In genomic region chr5:174157048-174157447, GRCh38 we compare ENCODE assay signal across 18 cellular contexts.
DNase-seq lines count a peak whose midpoint lies in the region; ATAC-seq and TF ChIP-seq lines count a peak whose summit lies in the region.
"Had no signal": no experiment of that assay in that cellular context is flagged by ENCODE, and none has a peak within 500 bp of the region (broad histone marks: within the 10 kb centered on the region; RNA-seq: fewer than 3 reads in every experiment).

No MANE protein-coding gene starts in this region.

- peaks cover 7% of the 10 kb centered on the region for H3K27me3 Mint-ChIP-seq in brain

- no peak overlapping the region for H2BK5ac ChIP-seq in trophoblast cell (ENCODE audit: low read depth, low read length, poor library complexity)

- no peak overlapping the region for H3K4ac ChIP-seq in trophoblast cell (ENCODE audit: low read depth, low read length)

- H3K23ac ChIP-seq in trophoblast cell (ENCODE audit: low read length) = no peak overlapping the region

- H3K9me2 ChIP-seq in MM.1S (replicated peaks; ENCODE audit: insufficient read depth, low read length) = no peaks in the 10 kb centered on the region

- peaks cover 3% of the 10 kb centered on the region in 2 experiments for H3K4me1 ChIP-seq in trophoblast cell (ENCODE audit: control insufficient read depth in 1 of 2, insufficient read depth in 2 of 2, low read length in 2 of 2)
- peaks cover 9% of the 10 kb centered on the region for H3K4me1 ChIP-seq in MM.1S (ENCODE audit: low read length)
- H3K4me1 ChIP-seq: BLaER1 had no signal

- H3K14ac ChIP-seq in trophoblast cell (ENCODE audit: low read length) = no peak overlapping the region

- H2AFZ ChIP-seq in trophoblast cell (ENCODE audit: insufficient read depth, low read length, poor library complexity) = no peak overlapping the region
- H2AFZ ChIP-seq in MM.1S (ENCODE audit: low read length) = no peak overlapping the region

- H3K79me1 ChIP-seq in trophoblast cell (ENCODE audit: low read length) = no peaks in the 10 kb centered on the region

- no peaks in the 10 kb centered on the region for H4K20me1 ChIP-seq in MM.1S (ENCODE audit: insufficient read depth, low read length)
- H4K20me1 ChIP-seq: BLaER1 had no signal

- H3K27me3 ChIP-seq in trophoblast cell (ENCODE audit: insufficient read depth, low read length) = no peaks in the 10 kb centered on the region
- H3K27me3 ChIP-seq in MM.1S (replicated peaks; ENCODE audit: insufficient read depth, low read length) = no peaks in the 10 kb centered on the region
- H3K27me3 ChIP-seq: BLaER1 had no signal

- H3K9me3 ChIP-seq in trophoblast cell (ENCODE audit: insufficient read depth, low read depth, low read length) = peaks cover 2% of the 10 kb centered on the region
- no peaks in the 10 kb centered on the region for H3K9me3 ChIP-seq in MM.1S (replicated peaks; ENCODE audit: insufficient read depth, low read length)

- peaks cover 19 to 30% (median 26%) of the 10 kb centered on the region in 5 experiments for H3K9me3 Mint-ChIP-seq in brain

- H3K4me3 ChIP-seq in trophoblast cell (ENCODE audit: low read depth, low read length) (no peak overlapping the region), MM.1S (ENCODE audit: low read length) (no peak overlapping the region)
- H3K4me3 ChIP-seq: A549, BLaER1 had no signal

- H3K27ac Mint-ChIP-seq in brain = peak overlapping the region in 3 of 5 experiments; percentile 72 to 93 (median 90)
- H3K27ac Mint-ChIP-seq: CD14-positive monocyte had no signal

- DNase-seq in NCI-H82 (lab: John Stamatoyannopoulos, UW) (peak; percentile 2), NCI-H82 treated with DMSO at 0.1 percent for 48 hours (lab: John Stamatoyannopoulos, UW; ENCODE audit: unreplicated experiment) (no peak), foreskin melanocyte (peak; percentile 33), trophoblast cell (no peak), MM.1S (no peak)
- DNase-seq: AML-193; CD4-positive, alpha-beta memory T cell; DMS153; DMS79; GDM1; HCEC 1CT had no signal

- TF ChIP-seq CTCF in brain (conservative IDR thresholded peaks at IDR 0.05) (no peak), MM.1S (IDR thresholded peaks at IDR 0.05; ENCODE audit: low read length) (no peak)

- WGBS in trophoblast cell (ENCODE audit: extremely low coverage, insufficient coverage, insufficient read length) = no CpG with 5 or more reads among the region's 5 CpGs

- H3K9ac ChIP-seq in trophoblast cell (ENCODE audit: low read length) = no peak overlapping the region
- H3K9ac ChIP-seq in MM.1S (ENCODE audit: low read length) = no peak overlapping the region
- H3K9ac ChIP-seq: BLaER1 had no signal

- H2BK12ac ChIP-seq in trophoblast cell (ENCODE audit: low read length) = no peak overlapping the region

- ATAC-seq in HG02973 (IDR thresholded peaks at IDR 0.05; ENCODE audit: unreplicated experiment) (no peak), HG03442 (IDR thresholded peaks at IDR 0.05; ENCODE audit: unreplicated experiment) (no peak)

- no peak overlapping the region for H4K8ac ChIP-seq in trophoblast cell (ENCODE audit: low read depth, low read length)

- no peak overlapping the region for H2BK120ac ChIP-seq in trophoblast cell (ENCODE audit: insufficient read depth, low read length, poor library complexity)

- peak overlapping the region; percentile 41 for H2AK5ac ChIP-seq in trophoblast cell (ENCODE audit: low read length)

- H3F3A ChIP-seq in MM.1S (ENCODE audit: insufficient read depth, low read length) = no peaks in the 10 kb centered on the region

- H3K27ac ChIP-seq in trophoblast cell (ENCODE audit: low read depth, low read length) = no peak overlapping the region
- no peak overlapping the region for H3K27ac ChIP-seq in MM.1S (ENCODE audit: low read length)
- H3K27ac ChIP-seq: 22Rv1, A549, BLaER1 had no signal

- H3K4me1 Mint-ChIP-seq in brain = peaks cover 44% of the 10 kb centered on the region
- H3K4me1 Mint-ChIP-seq: CD4-positive, alpha-beta memory T cell had no signal

- H3K4me3 Mint-ChIP-seq in brain = no peak overlapping the region
- H3K4me3 Mint-ChIP-seq: CD14-positive monocyte; CD4-positive, alpha-beta memory T cell had no signal

- no peak overlapping the region for H4K12ac ChIP-seq in trophoblast cell (ENCODE audit: low read depth, low read length)

- H3K4me2 ChIP-seq in trophoblast cell (ENCODE audit: low read length) (no peak overlapping the region), MM.1S (ENCODE audit: low read depth, low read length) (no peak overlapping the region)
- H3K4me2 ChIP-seq: A549, BLaER1 had no signal

- H3K36me3 ChIP-seq in trophoblast cell (ENCODE audit: control insufficient read depth in 1 of 2, insufficient read depth in 2 of 2, low read length in 2 of 2) (no peaks in the 10 kb centered on the region), MM.1S (replicated peaks; ENCODE audit: insufficient read depth, low read length) (no peaks in the 10 kb centered on the region)
- H3K36me3 ChIP-seq: BLaER1 had no signal

- H3K79me2 ChIP-seq in trophoblast cell (ENCODE audit: control insufficient read depth, insufficient read depth, low read length, poor library complexity) (no peaks in the 10 kb centered on the region), MM.1S (ENCODE audit: low read length) (no peaks in the 10 kb centered on the region)

- no peak overlapping the region for H4K91ac ChIP-seq in trophoblast cell (ENCODE audit: low read depth, low read length)

- H3K36me3 Mint-ChIP-seq in brain = peaks cover 17% of the 10 kb centered on the region
- H3K36me3 Mint-ChIP-seq: CD14-positive monocyte; CD4-positive, alpha-beta memory T cell had no signal

- H3K18ac ChIP-seq in trophoblast cell (ENCODE audit: low read length) = no peak overlapping the region

Comparison
In these comparisons a context has a peak if more than half of its experiments do, and no peak if none do; other contexts are left out.
1. DNase-seq: peak in NCI-H82 (single experiment) and foreskin melanocyte (single experiment); none in NCI-H82 treated with DMSO at 0.1 percent for 48 hours (single experiment), trophoblast cell (0 of 2) and MM.1S (single experiment).